In the genomic region with DNA sequence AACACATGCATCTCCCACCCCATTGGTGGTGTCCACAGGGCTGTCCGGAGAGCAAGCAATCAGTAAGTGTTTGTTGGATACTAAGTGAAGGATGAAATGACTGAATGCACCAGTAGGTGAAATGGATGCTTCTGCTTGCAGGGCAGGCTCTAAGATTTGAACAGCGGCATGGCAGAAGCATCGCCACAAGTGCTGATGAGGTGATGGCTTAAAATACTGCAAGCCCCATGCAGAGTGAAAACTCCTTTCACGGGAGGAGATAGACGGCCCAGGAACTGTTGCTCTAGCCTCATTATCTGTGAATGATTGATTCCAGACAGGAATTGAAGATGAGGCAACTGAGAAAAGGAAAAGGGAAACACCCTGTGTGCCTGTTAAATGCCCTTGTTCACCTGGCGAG, we compare ENCODE assay signal across 24 cellular contexts.
"Had no signal": no experiment of that assay in that cellular context is flagged by ENCODE, and none has a peak within 500 bp of the region (broad histone marks: within the 10 kb centered on the region; RNA-seq: fewer than 3 reads in every experiment).

No MANE protein-coding gene starts in this region.

- DNase-seq: activated CD8-positive, alpha-beta memory T cell treated with anti-CD3 and anti-CD28 coated beads for 24 hours; activated CD8-positive, alpha-beta memory T cell treated with anti-CD3 and anti-CD28 coated beads, Interleukin-2, amount 50 U/mL, for 4 hours; activated T-cell treated with anti-CD3 and anti-CD28 coated beads, Interleukin-2, amount 50 U/mL, for 24 hours; brain microvascular endothelial cell; effector memory CD4-positive, alpha-beta T cell; foreskin melanocyte; head of caudate nucleus; islet precursor cell; left colon; lower lobe of right lung; pancreas; spleen; stimulated activated CD4-positive, alpha-beta T cell treated with anti-CD3 and anti-CD28 coated beads, Interleukin-4, amount 100 ng/mL, for 1 hour; stimulated activated naive CD4-positive, alpha-beta T cell; T-helper 1 cell; testis; trophoblast cell had no signal

- H3K4me1 ChIP-seq: ascending aorta had no signal

- ATAC-seq: activated naive CD4-positive, alpha-beta T cell treated with anti-CD3 and anti-CD28 coated beads, Interleukin-2, amount 50 U/mL, for 72 hours; activated T-helper 17 cell treated with anti-CD3 and anti-CD28 coated beads, Interleukin-2, amount 50 U/mL, for 72 hours; left colon; lower lobe of right lung; pancreas; sciatic nerve; WTC11 had no signal

- H3K27ac ChIP-seq: ascending aorta, brain microvascular endothelial cell, lower lobe of right lung, vagina had no signal

- H3K36me3 ChIP-seq: ascending aorta, brain microvascular endothelial cell, lower lobe of right lung, pancreas, spleen, vagina had no signal

- H3K27me3 ChIP-seq: ascending aorta, brain microvascular endothelial cell, pancreas, spleen, testis, vagina had no signal

- H3K9me3 ChIP-seq: ascending aorta, lower lobe of right lung, pancreas, spleen, testis, vagina had no signal

- FAIRE-seq: colon, pancreas had no signal

- H3K4me3 ChIP-seq: lower lobe of right lung, pancreas, spleen, testis, vagina had no signal
